ENCODE assay signal across 1 cellular context in the genomic region with DNA sequence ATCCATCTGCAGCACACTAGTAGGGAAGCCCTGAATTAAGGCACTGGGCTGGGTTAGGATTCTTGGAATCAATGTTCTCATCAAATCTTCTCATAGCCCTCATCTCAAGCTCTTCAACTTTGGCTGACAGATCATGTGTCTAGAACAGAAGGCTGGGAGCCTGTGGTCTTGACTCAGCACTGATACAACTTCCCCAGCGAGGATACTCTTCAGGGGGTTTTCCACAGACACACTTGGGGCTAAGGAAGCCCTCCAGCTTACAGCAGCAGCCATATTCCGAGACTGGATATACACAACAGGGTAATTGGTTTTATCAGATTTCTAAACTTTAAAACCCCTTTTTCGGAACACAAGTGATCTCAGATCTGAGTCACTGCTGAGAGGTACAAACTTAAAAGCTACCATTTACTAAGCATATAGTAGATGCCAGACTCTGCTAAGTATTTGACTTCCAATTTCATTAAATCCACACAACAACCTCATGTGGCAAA.
TF ChIP-seq lines count a peak whose summit lies in the region.

No MANE protein-coding gene starts in this region.

TF ChIP-seq in GM12878, 131 proteins besides CTCF, POLR2A, EP300 and RAD21 (continued from another document):
- TF ChIP-seq, protein P1, sequence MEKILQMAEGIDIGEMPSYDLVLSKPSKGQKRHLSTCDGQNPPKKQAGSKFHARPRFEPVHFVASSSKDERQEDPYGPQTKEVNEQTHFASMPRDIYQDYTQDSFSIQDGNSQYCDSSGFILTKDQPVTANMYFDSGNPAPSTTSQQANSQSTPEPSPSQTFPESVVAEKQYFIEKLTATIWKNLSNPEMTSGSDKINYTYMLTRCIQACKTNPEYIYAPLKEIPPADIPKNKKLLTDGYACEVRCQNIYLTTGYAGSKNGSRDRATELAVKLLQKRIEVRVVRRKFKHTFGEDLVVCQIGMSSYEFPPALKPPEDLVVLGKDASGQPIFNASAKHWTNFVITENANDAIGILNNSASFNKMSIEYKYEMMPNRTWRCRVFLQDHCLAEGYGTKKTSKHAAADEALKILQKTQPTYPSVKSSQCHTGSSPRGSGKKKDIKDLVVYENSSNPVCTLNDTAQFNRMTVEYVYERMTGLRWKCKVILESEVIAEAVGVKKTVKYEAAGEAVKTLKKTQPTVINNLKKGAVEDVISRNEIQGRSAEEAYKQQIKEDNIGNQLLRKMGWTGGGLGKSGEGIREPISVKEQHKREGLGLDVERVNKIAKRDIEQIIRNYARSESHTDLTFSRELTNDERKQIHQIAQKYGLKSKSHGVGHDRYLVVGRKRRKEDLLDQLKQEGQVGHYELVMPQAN (conservative IDR thresholded peaks at IDR 0.05): no peak
- TF ChIP-seq NFIC (IDR thresholded peaks at IDR 0.05; ENCODE audit: low read depth, low read length): peak; percentile 29; the same call in 1 of the 2 replicates
- TF ChIP-seq, protein P2, sequence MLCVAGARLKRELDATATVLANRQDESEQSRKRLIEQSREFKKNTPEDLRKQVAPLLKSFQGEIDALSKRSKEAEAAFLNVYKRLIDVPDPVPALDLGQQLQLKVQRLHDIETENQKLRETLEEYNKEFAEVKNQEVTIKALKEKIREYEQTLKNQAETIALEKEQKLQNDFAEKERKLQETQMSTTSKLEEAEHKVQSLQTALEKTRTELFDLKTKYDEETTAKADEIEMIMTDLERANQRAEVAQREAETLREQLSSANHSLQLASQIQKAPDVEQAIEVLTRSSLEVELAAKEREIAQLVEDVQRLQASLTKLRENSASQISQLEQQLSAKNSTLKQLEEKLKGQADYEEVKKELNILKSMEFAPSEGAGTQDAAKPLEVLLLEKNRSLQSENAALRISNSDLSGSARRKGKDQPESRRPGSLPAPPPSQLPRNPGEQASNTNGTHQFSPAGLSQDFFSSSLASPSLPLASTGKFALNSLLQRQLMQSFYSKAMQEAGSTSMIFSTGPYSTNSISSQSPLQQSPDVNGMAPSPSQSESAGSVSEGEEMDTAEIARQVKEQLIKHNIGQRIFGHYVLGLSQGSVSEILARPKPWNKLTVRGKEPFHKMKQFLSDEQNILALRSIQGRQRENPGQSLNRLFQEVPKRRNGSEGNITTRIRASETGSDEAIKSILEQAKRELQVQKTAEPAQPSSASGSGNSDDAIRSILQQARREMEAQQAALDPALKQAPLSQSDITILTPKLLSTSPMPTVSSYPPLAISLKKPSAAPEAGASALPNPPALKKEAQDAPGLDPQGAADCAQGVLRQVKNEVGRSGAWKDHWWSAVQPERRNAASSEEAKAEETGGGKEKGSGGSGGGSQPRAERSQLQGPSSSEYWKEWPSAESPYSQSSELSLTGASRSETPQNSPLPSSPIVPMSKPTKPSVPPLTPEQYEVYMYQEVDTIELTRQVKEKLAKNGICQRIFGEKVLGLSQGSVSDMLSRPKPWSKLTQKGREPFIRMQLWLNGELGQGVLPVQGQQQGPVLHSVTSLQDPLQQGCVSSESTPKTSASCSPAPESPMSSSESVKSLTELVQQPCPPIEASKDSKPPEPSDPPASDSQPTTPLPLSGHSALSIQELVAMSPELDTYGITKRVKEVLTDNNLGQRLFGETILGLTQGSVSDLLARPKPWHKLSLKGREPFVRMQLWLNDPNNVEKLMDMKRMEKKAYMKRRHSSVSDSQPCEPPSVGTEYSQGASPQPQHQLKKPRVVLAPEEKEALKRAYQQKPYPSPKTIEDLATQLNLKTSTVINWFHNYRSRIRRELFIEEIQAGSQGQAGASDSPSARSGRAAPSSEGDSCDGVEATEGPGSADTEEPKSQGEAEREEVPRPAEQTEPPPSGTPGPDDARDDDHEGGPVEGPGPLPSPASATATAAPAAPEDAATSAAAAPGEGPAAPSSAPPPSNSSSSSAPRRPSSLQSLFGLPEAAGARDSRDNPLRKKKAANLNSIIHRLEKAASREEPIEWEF (IDR thresholded peaks at IDR 0.05; ENCODE audit: insufficient replicate concordance, low read depth, low read length): no peak
- no peak for TF ChIP-seq NBN (IDR thresholded peaks at IDR 0.05)
- TF ChIP-seq RUNX3 (IDR thresholded peaks at IDR 0.05; ENCODE audit: low read length): peak; percentile 81
- TF ChIP-seq MEF2B (IDR thresholded peaks at IDR 0.05; ENCODE audit: partially characterized antibody, poor library complexity, severe bottlenecking): peak; percentile 78
- TF ChIP-seq MXI1 (IDR thresholded peaks at IDR 0.05; ENCODE audit: low read depth, low read length): peak; percentile 28; the same call in 1 of the 2 replicates
- no peak; the same call in 1 of the 2 replicates for TF ChIP-seq SMC3 (IDR thresholded peaks at IDR 0.05; ENCODE audit: borderline replicate concordance, low read length)
- TF ChIP-seq TAF1 (IDR thresholded peaks at IDR 0.05; ENCODE audit: borderline replicate concordance, low read depth, low read length): 0 out of 2 replicates have a peak, but pooled peaks have one; percentile 52
- TF ChIP-seq, protein P3, sequence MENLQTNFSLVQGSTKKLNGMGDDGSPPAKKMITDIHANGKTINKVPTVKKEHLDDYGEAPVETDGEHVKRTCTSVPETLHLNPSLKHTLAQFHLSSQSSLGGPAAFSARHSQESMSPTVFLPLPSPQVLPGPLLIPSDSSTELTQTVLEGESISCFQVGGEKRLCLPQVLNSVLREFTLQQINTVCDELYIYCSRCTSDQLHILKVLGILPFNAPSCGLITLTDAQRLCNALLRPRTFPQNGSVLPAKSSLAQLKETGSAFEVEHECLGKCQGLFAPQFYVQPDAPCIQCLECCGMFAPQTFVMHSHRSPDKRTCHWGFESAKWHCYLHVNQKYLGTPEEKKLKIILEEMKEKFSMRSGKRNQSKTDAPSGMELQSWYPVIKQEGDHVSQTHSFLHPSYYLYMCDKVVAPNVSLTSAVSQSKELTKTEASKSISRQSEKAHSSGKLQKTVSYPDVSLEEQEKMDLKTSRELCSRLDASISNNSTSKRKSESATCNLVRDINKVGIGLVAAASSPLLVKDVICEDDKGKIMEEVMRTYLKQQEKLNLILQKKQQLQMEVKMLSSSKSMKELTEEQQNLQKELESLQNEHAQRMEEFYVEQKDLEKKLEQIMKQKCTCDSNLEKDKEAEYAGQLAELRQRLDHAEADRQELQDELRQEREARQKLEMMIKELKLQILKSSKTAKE (IDR thresholded peaks at IDR 0.05; ENCODE audit: low read depth, poor library complexity, severe bottlenecking): peak; percentile 68
